ENCODE assay signal across 28 cellular contexts in genomic region chr19:4278010-4278409, GRCh38. TPM values are rescaled to one million over a fixed set of nuclear protein-coding genes. Genes with fewer than 3 reads are reported as not detected.
A peak's percentile ranks its signal among the peaks of the same experiment; 100 is the strongest.
DNase-seq lines count a peak whose midpoint lies in the region; ATAC-seq, FAIRE-seq and TF ChIP-seq lines count a peak whose summit lies in the region.
"Had no signal": no experiment of that assay in that cellular context is flagged by ENCODE, and none has a peak within 500 bp of the region (broad histone marks: within the 10 kb centered on the region; RNA-seq: fewer than 3 reads in every experiment).

No MANE protein-coding gene starts in this region.

- peak overlapping the region; percentile 76 for H3K18ac ChIP-seq in neuronal stem cell (ENCODE audit: low read length)

- H3K4me1 ChIP-seq in endothelial cell of umbilical vein (ENCODE audit: control insufficient read depth, extremely low read depth, insufficient read depth, low read length): no peaks in the 10 kb centered on the region
- peaks cover 3 to 14% of the 10 kb centered on the region in 2 donors for H3K4me1 ChIP-seq in neuronal stem cell (ENCODE audit: control insufficient read depth in 2 of 2, insufficient read depth in 1 of 2, low read depth in 1 of 2, low read length in 2 of 2)
- H3K4me1 ChIP-seq in upper lobe of right lung: peaks cover 6% of the 10 kb centered on the region

- TF ChIP-seq POLR2A in endothelial cell of umbilical vein (IDR thresholded peaks at IDR 0.05; ENCODE audit: low read depth, low read length): no peak

- no peak overlapping the region for H3K27ac ChIP-seq in endothelial cell of umbilical vein (ENCODE audit: insufficient read depth, low read depth, low read length)
- H3K27ac ChIP-seq in neuronal stem cell (replicated peaks; ENCODE audit: low read length): no peak overlapping the region
- no peak overlapping the region for H3K27ac ChIP-seq in upper lobe of right lung
- H3K27ac ChIP-seq: breast epithelium, colonic mucosa, pancreas, transverse colon had no signal

- H4K20me1 ChIP-seq in endothelial cell of umbilical vein (replicated peaks; ENCODE audit: control insufficient read depth, extremely low read depth, insufficient read depth, low read length): no peaks in the 10 kb centered on the region

- no peak overlapping the region for H4K8ac ChIP-seq in neuronal stem cell (ENCODE audit: low read depth, low read length)

- peak overlapping the region; percentile 61; the same call in 1 of the 2 replicates for H3K4me3 ChIP-seq in H7 (ENCODE audit: insufficient read depth, low read depth, low read length)
- no peak overlapping the region for H3K4me3 ChIP-seq in endothelial cell of umbilical vein (replicated peaks in 1 of 3; ENCODE audit: insufficient read depth in 1 of 3, low read depth in 1 of 3, low read length in 3 of 3)
- H3K4me3 ChIP-seq in neuronal stem cell (ENCODE audit: low read length in 2 of 2): peak overlapping the region in 1 of 2 donors; percentile 65
- H3K4me3 ChIP-seq in upper lobe of right lung: no peak overlapping the region
- H3K4me3 ChIP-seq: colonic mucosa, lung, MG63, pancreas, transverse colon had no signal

- H3K9ac ChIP-seq in endothelial cell of umbilical vein (replicated peaks; ENCODE audit: extremely low read depth, insufficient read depth, low read length) (no peak overlapping the region), neuronal stem cell (ENCODE audit: low read depth, low read length, poor library complexity) (no peak overlapping the region)

- dilution Hi-C loops in endothelial cell of umbilical vein (cut with MboI; ENCODE audit: extremely low pct_ligation_motif_present, low sequenced_read_pairs): no loop called here

- H3K27me3 ChIP-seq in H7 (ENCODE audit: control insufficient read depth, insufficient read depth, low read length): peaks cover 42% of the 10 kb centered on the region
- peaks cover 19 to 30% of the 10 kb centered on the region in 2 experiments for H3K27me3 ChIP-seq in endothelial cell of umbilical vein (ENCODE audit: control insufficient read depth in 2 of 2, insufficient read depth in 2 of 2, low read length in 2 of 2)
- peaks cover 0 to 44% (median 12%) of the 10 kb centered on the region in 3 experiments for H3K27me3 ChIP-seq in neuronal stem cell (ENCODE audit: control insufficient read depth in 3 of 3, insufficient read depth in 3 of 3, low read depth in 1 of 3, low read length in 3 of 3)
- peaks cover 47% of the 10 kb centered on the region for H3K27me3 ChIP-seq in upper lobe of right lung
- H3K27me3 ChIP-seq: pancreas had no signal

- H2AFZ ChIP-seq in endothelial cell of umbilical vein (ENCODE audit: low read depth, low read length) (no peak overlapping the region), neuronal stem cell (ENCODE audit: low read length) (peak overlapping the region; percentile 85)

- no peaks in the 10 kb centered on the region for H3K79me1 ChIP-seq in neuronal stem cell (ENCODE audit: low read depth, low read length)

- ATAC-seq in esophagus mucosa (no peak), HG03045 (IDR thresholded peaks at IDR 0.05; ENCODE audit: unreplicated experiment) (no peak), HG03196 (IDR thresholded peaks at IDR 0.05; ENCODE audit: unreplicated experiment) (no peak), upper lobe of right lung (no peak)
- ATAC-seq: Panc1, pancreas, sciatic nerve had no signal

- H3K4me2 ChIP-seq in endothelial cell of umbilical vein (ENCODE audit: insufficient read depth, low read length): no peak overlapping the region
- no peak overlapping the region for H3K4me2 ChIP-seq in neuronal stem cell (ENCODE audit: insufficient read depth, low read length, poor library complexity, severe bottlenecking)

- TF ChIP-seq CTCF in endothelial cell of umbilical vein (IDR thresholded peaks at IDR 0.05; ENCODE audit: extremely low read depth in 1 of 2, insufficient read depth in 1 of 2, low read depth in 1 of 2, low read length in 2 of 2) (no peak), upper lobe of right lung (IDR thresholded peaks at IDR 0.05) (no peak)

- no peak overlapping the region for H2BK5ac ChIP-seq in neuronal stem cell (ENCODE audit: low read length)

- no TSS peak for BruUV-seq in endothelial cell of umbilical vein (replicated peaks; lab: Mats Ljungman, UMichigan)

- no peak overlapping the region for H3K23ac ChIP-seq in neuronal stem cell (ENCODE audit: low read depth, low read length, poor library complexity)

- no peaks in the 10 kb centered on the region for H3K9me1 ChIP-seq in endothelial cell of umbilical vein (replicated peaks; ENCODE audit: control insufficient read depth, extremely low read depth, insufficient read depth, low read length)

- no peaks in the 10 kb centered on the region for H3K79me2 ChIP-seq in endothelial cell of umbilical vein (ENCODE audit: control insufficient read depth, insufficient read depth, low read length)

- H3K9me3 ChIP-seq in endothelial cell of umbilical vein (replicated peaks; ENCODE audit: control insufficient read depth, insufficient read depth, low read length) (no peaks in the 10 kb centered on the region), neuronal stem cell (replicated peaks in 1 of 2; ENCODE audit: control insufficient read depth in 2 of 2, insufficient read depth in 1 of 2, low read depth in 1 of 2, low read length in 2 of 2) (no peaks in the 10 kb centered on the region), upper lobe of right lung (no peaks in the 10 kb centered on the region)
- H3K9me3 ChIP-seq: breast epithelium, colonic mucosa, MG63, pancreas, transverse colon had no signal

- WGBS in neuronal stem cell (ENCODE audit: extremely low coverage in 2 of 2, insufficient read length in 2 of 2, insufficient replicate concordance in 1 of 2), 2 donors: no CpG with 5 or more reads among the region's 4 CpGs

- POLR2A ChIA-PET in endothelial cell of umbilical vein (lab: Charles Lee): no interaction called here

- no peak overlapping the region for H4K91ac ChIP-seq in neuronal stem cell (ENCODE audit: low read depth, low read length, poor library complexity)

- CTCF ChIA-PET in endothelial cell of umbilical vein (lab: Charles Lee): interaction anchor here (0.6 to 3.3 kb wide), 5 partner anchors 10 to 247 kb away, joined by 3 to 24 read pairs (median 4); partner anchors contain the start of gene MPND

- DNase-seq in H7: peak; percentile 67
- peak; percentile 30 for DNase-seq in OCI-M1 (lab: John Stamatoyannopoulos, UW)
- DNase-seq in endothelial cell of umbilical vein (ENCODE audit: low read depth, low spot score): no peak
- DNase-seq in neuronal stem cell (ENCODE audit: low spot score): no peak
- DNase-seq in upper lobe of right lung: no peak
- DNase-seq: activated CD4-positive, alpha-beta T cell treated with anti-CD3 and anti-CD28 coated beads for 4 hours; activated naive CD4-positive, alpha-beta T cell treated with anti-CD3 and anti-CD28 coated beads for 36 hours; activated T-cell treated with anti-CD3 and anti-CD28 coated beads, Interleukin-2, amount 50 U/mL, for 48 hours; CD4-positive, alpha-beta memory T cell; colonic mucosa; MG63; NCI-H1436; NCI-H2107; NCI-H510A treated with DMSO at 0.1 percent for 48 hours; pancreas; stimulated activated CD8-positive, alpha-beta memory T cell treated with anti-CD3 and anti-CD28 coated beads, Interleukin-4, amount 100 ng/mL, for 48 hours; transverse colon had no signal

- no peak overlapping the region for H2AK5ac ChIP-seq in neuronal stem cell (ENCODE audit: low read depth, low read length)

- no peak for FAIRE-seq in endothelial cell of umbilical vein (lab: Jason Lieb, UNC)
- FAIRE-seq: endometrium, pancreas had no signal

- peak overlapping the region; percentile 56 for H3K14ac ChIP-seq in neuronal stem cell (ENCODE audit: low read length)

- intact Hi-C loops in endothelial cell of umbilical vein (cut with micrococcal nuclease): no loop called here
- intact Hi-C loops in upper lobe of right lung (cut with DNase I): no loop called here

- H2BK15ac ChIP-seq in neuronal stem cell (ENCODE audit: low read length): no peak overlapping the region

- no peak overlapping the region for H2BK12ac ChIP-seq in neuronal stem cell (ENCODE audit: low read length)

- H3K36me3 ChIP-seq in H7 (replicated peaks; ENCODE audit: control insufficient read depth, insufficient read depth, low read length) (no peaks in the 10 kb centered on the region), endothelial cell of umbilical vein (ENCODE audit: control insufficient read depth in 2 of 2, extremely low read depth in 1 of 2, insufficient read depth in 2 of 2, low read length in 2 of 2) (no peaks in the 10 kb centered on the region), neuronal stem cell (replicated peaks in 1 of 2; ENCODE audit: control insufficient read depth in 2 of 2, insufficient read depth in 2 of 2, low read length in 2 of 2) (peaks cover 0 to 5% of the 10 kb centered on the region in 2 donors), upper lobe of right lung (no peaks in the 10 kb centered on the region)
- H3K36me3 ChIP-seq: breast epithelium, colonic mucosa, MG63, pancreas, transverse colon had no signal

- H3K4ac ChIP-seq in neuronal stem cell (ENCODE audit: low read length): no peak overlapping the region

- no peak overlapping the region for H2BK120ac ChIP-seq in neuronal stem cell (ENCODE audit: low read depth, low read length)

RNA-seq across cellular contexts. Expression of gene SHD, which starts 1.1 kb away (rescaled TPM):
- total RNA-seq in H7 (2014; rRNA removed; shearing (Covaris generic)): 1.3 and 1.5 TPM in 2 replicates
- total RNA-seq in endothelial cell of umbilical vein: not detected in 2 replicates
- polyA plus RNA-seq in endothelial cell of umbilical vein: not detected in 2 replicates
- not detected in 2 replicates for polyA plus RNA-seq in endothelial cell of umbilical vein (2011; cell fraction: cytosol; rRNA removed)
- not detected in 2 replicates for polyA plus RNA-seq in endothelial cell of umbilical vein (2011; cell fraction: nucleus; rRNA removed)
- polyA plus RNA-seq in endothelial cell of umbilical vein (2012): not detected in 2 replicates
- polyA minus RNA-seq in endothelial cell of umbilical vein: not detected in 2 replicates
- not detected for polyA minus RNA-seq in endothelial cell of umbilical vein (2011; cell fraction: cytosol; rRNA and poly(A)+ RNA removed)
- not detected in 2 replicates for polyA minus RNA-seq in endothelial cell of umbilical vein (2011; cell fraction: nucleus; rRNA and poly(A)+ RNA removed)
- 0.26 TPM for polyA plus RNA-seq in neuronal stem cell (2013, experiment 1 of 2)
- 0.32 TPM for polyA plus RNA-seq in neuronal stem cell (2013, experiment 2 of 2)
- not detected for total RNA-seq in esophagus mucosa
- not detected for total RNA-seq in upper lobe of right lung
- total RNA-seq: activated naive CD4-positive, alpha-beta T cell treated with anti-CD3 and anti-CD28 coated beads for 36 hours; breast epithelium; glomerular endothelial cell; kidney epithelial cell; lung; pancreas; sciatic nerve; T-helper 1 cell treated with Interleukin-12 subunit alpha and Interleukin-12 subunit beta and Interleukin-4 antibody, amounts not matched to agents 30 ng/mL and 1 ng/mL, for 36 hours had no signal
- polyA plus RNA-seq: CD4-positive, alpha-beta memory T cell; lung; pancreas had no signal

RNA-seq across cellular contexts. Expression of gene TMIGD2, which starts 24.2 kb away (rescaled TPM):
- 0.45 and 0.78 TPM in 2 replicates for total RNA-seq in H7 (2014; rRNA removed; shearing (Covaris generic))
- total RNA-seq in endothelial cell of umbilical vein (not detected in 2 replicates), esophagus mucosa (0.20 TPM), upper lobe of right lung (2.7 TPM)
- not detected in 2 replicates for polyA plus RNA-seq in endothelial cell of umbilical vein
- polyA plus RNA-seq in endothelial cell of umbilical vein (2011; cell fraction: cytosol; rRNA removed): not detected in 2 replicates
- not detected in 2 replicates for polyA plus RNA-seq in endothelial cell of umbilical vein (2011; cell fraction: nucleus; rRNA removed)
- not detected in 2 replicates for polyA plus RNA-seq in endothelial cell of umbilical vein (2012)
- not detected in 2 replicates for polyA minus RNA-seq in endothelial cell of umbilical vein
- not detected for polyA minus RNA-seq in endothelial cell of umbilical vein (2011; cell fraction: cytosol; rRNA and poly(A)+ RNA removed)
- not detected in 2 replicates for polyA minus RNA-seq in endothelial cell of umbilical vein (2011; cell fraction: nucleus; rRNA and poly(A)+ RNA removed)
- polyA plus RNA-seq in neuronal stem cell (2013, experiment 1 of 2): 1.2 TPM
- polyA plus RNA-seq in neuronal stem cell (2013, experiment 2 of 2): 1.3 TPM
- total RNA-seq: breast epithelium, kidney epithelial cell had no signal
- polyA plus RNA-seq: pancreas had no signal

RNA-seq across cellular contexts. Expression of gene FSD1, which starts 26.4 kb away (rescaled TPM):
- 29.8 and 34.1 TPM in 2 replicates for total RNA-seq in H7 (2014; rRNA removed; shearing (Covaris generic))
- 25.8 and 26.0 TPM in 2 replicates for total RNA-seq in endothelial cell of umbilical vein
- 55.5 and 95.4 TPM in 2 replicates for polyA plus RNA-seq in endothelial cell of umbilical vein
- polyA plus RNA-seq in endothelial cell of umbilical vein (2011; cell fraction: cytosol; rRNA removed): 29.1 and 37.6 TPM in 2 replicates
- polyA plus RNA-seq in endothelial cell of umbilical vein (2011; cell fraction: nucleus; rRNA removed): 63.2 and 66.5 TPM in 2 replicates
- 27.7 and 38.5 TPM in 2 replicates for polyA plus RNA-seq in endothelial cell of umbilical vein (2012)
- 11.9 and 17.9 TPM in 2 replicates for polyA minus RNA-seq in endothelial cell of umbilical vein
- 3.1 TPM for polyA minus RNA-seq in endothelial cell of umbilical vein (2011; cell fraction: cytosol; rRNA and poly(A)+ RNA removed)
- polyA minus RNA-seq in endothelial cell of umbilical vein (2011; cell fraction: nucleus; rRNA and poly(A)+ RNA removed): 7.2 and 10.6 TPM in 2 replicates
- 34.4 TPM for polyA plus RNA-seq in neuronal stem cell (2013, experiment 1 of 2)
- 34.5 TPM for polyA plus RNA-seq in neuronal stem cell (2013, experiment 2 of 2)
- total RNA-seq in esophagus mucosa: 0.36 TPM
- 1.5 TPM for total RNA-seq in upper lobe of right lung

RNA-seq across cellular contexts. Expression of gene YJU2, which starts 31.1 kb away (rescaled TPM):
- total RNA-seq in H7 (2014; rRNA removed; shearing (Covaris generic)): 31.0 and 32.7 TPM in 2 replicates
- total RNA-seq in endothelial cell of umbilical vein: 21.5 and 23.0 TPM in 2 replicates
- 20.7 and 22.9 TPM in 2 replicates for polyA plus RNA-seq in endothelial cell of umbilical vein
- 22.5 and 27.0 TPM in 2 replicates for polyA plus RNA-seq in endothelial cell of umbilical vein (2011; cell fraction: cytosol; rRNA removed)
- 17.8 and 19.5 TPM in 2 replicates for polyA plus RNA-seq in endothelial cell of umbilical vein (2011; cell fraction: nucleus; rRNA removed)
- polyA plus RNA-seq in endothelial cell of umbilical vein (2012): 12.8 and 13.5 TPM in 2 replicates
- polyA minus RNA-seq in endothelial cell of umbilical vein: 13.5 and 18.6 TPM in 2 replicates
- polyA minus RNA-seq in endothelial cell of umbilical vein (2011; cell fraction: cytosol; rRNA and poly(A)+ RNA removed): 14.6 TPM
- 6.2 and 11.0 TPM in 2 replicates for polyA minus RNA-seq in endothelial cell of umbilical vein (2011; cell fraction: nucleus; rRNA and poly(A)+ RNA removed)
- polyA plus RNA-seq in neuronal stem cell (2013, experiment 1 of 2): 17.8 TPM
- 16.3 TPM for polyA plus RNA-seq in neuronal stem cell (2013, experiment 2 of 2)
- 20.1 TPM for total RNA-seq in esophagus mucosa
- total RNA-seq in upper lobe of right lung: 18.9 TPM

RNA-seq across cellular contexts. Expression of gene EBI3, which starts 48.7 kb away (rescaled TPM):
- 0.10 and 0.67 TPM in 2 replicates for total RNA-seq in H7 (2014; rRNA removed; shearing (Covaris generic))
- total RNA-seq in endothelial cell of umbilical vein (0.29 and 0.46 TPM in 2 replicates), esophagus mucosa (0.44 TPM), upper lobe of right lung (2.0 TPM)
- polyA plus RNA-seq in endothelial cell of umbilical vein: 1.0 and 1.8 TPM in 2 replicates
- polyA plus RNA-seq in endothelial cell of umbilical vein (2011; cell fraction: cytosol; rRNA removed): 0.49 and 0.72 TPM in 2 replicates
- polyA plus RNA-seq in endothelial cell of umbilical vein (2011; cell fraction: nucleus; rRNA removed): 0.35 and 0.51 TPM in 2 replicates
- 0.91 and 1.9 TPM in 2 replicates for polyA plus RNA-seq in endothelial cell of umbilical vein (2012)
- polyA minus RNA-seq in endothelial cell of umbilical vein: 0.32 TPM in 2 replicates
- polyA minus RNA-seq in endothelial cell of umbilical vein (2011; cell fraction: cytosol; rRNA and poly(A)+ RNA removed): 1.6 TPM
- polyA minus RNA-seq in endothelial cell of umbilical vein (2011; cell fraction: nucleus; rRNA and poly(A)+ RNA removed): not detected in 2 replicates
- polyA plus RNA-seq in neuronal stem cell (2013, experiment 1 of 2): 0.06 TPM
- 0.03 TPM for polyA plus RNA-seq in neuronal stem cell (2013, experiment 2 of 2)
- total RNA-seq: CD4-positive, alpha-beta memory T cell had no signal

Comparison
In these comparisons a context has a peak if more than half of its experiments do, and no peak if none do; other contexts are left out.
1. DNase-seq: peak in H7 (single experiment) and OCI-M1 (single experiment); none in endothelial cell of umbilical vein (single experiment), neuronal stem cell (single experiment) and upper lobe of right lung (single experiment).
2. RNA of gene FSD1, which starts 26.4 kb away (total RNA-seq): 29.8 to 34.1 TPM in H7 and 25.8 to 26.0 TPM in endothelial cell of umbilical vein; 1.5 TPM in upper lobe of right lung (single experiment) and 0.36 TPM in esophagus mucosa (single experiment); every median in the first group is over 10 times any median in the second.